Comparison of ENCODE assay signal across 8 cellular contexts in the genomic region with DNA sequence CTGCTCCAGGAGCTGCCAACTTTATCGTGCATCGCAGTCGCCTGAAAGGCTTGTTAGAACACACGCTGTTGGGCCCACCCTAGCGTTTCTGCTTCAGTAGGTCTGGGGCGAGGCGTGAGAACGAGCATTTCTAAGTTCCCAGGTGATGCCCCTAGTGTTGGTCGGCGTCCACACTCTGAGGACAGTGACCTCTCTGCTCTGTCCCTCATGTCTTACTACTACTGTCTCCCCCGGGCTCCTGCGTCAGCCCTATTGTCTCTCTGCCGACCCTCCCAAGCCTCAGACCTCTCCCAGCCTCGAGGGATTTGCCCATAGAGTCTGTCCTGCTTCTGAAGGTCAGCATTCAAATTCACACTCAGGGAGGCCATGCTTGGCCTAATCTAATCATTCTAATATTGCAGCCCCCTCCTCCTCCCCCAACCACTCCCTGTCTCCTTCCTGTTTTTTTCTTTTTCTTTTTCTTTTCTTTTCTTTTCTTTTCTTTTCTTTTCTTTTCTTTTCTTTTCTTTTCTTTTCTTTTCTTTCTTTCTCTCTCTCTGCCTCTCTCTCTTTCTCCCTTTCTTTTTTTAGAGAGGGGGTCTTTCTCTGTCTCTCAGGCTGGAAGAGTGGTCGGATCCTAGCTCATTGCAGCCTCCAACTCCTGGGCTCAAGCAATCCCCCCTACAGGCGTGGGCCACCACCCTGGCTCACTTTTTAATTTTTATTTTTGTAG. TPM values are rescaled to one million over a fixed set of nuclear protein-coding genes. Genes with fewer than 3 reads are reported as not detected.
A peak's percentile ranks its signal among the peaks of the same experiment; 100 is the strongest.
DNase-seq lines count a peak whose midpoint lies in the region; ATAC-seq and TF ChIP-seq lines count a peak whose summit lies in the region.

No MANE protein-coding gene starts in this region.

- DNase-seq in G401 (ENCODE audit: low spot score) (peak; percentile 60), Panc1 (ENCODE audit: low read depth, low spot score) (peak; percentile 33), colonic mucosa (no peak), medulla oblongata (ENCODE audit: extremely low spot score) (peak; percentile 34), tibial artery (no peak)
- DNase-seq in stimulated activated CD4-positive, alpha-beta T cell treated with anti-CD3 and anti-CD28 coated beads, Interleukin-4, amount 100 ng/mL, for 4 hours, result no peak

- no TSS peak for BruUV-seq in Panc1 (replicated peaks; lab: Mats Ljungman, UMichigan)

- intact Hi-C loops in Panc1 (cut with micrococcal nuclease; ENCODE audit: unreplicated experiment) (no loop called here), colonic mucosa (cut with DNase I) (no loop called here), tibial artery (cut with DNase I; ENCODE audit: low total_unique reads) (no loop called here)

- H3K27ac ChIP-seq in Panc1 (ENCODE audit: low read length) (peak overlapping the region; percentile 89), colonic mucosa (peak overlapping the region; percentile 92), tibial artery (peak overlapping the region; percentile 81 to 89)

- H3K9me3 ChIP-seq in Panc1 (ENCODE audit: control insufficient read depth, insufficient read depth, low read depth, low read length) (no peaks in the 10 kb centered on the region), colonic mucosa (no peaks in the 10 kb centered on the region), tibial artery (no peaks in the 10 kb centered on the region)

- POLR2A ChIA-PET in Panc1 (lab: Charles Lee), result no interaction called here

- no peak for TF ChIP-seq CTCF in Panc1 (IDR thresholded peaks at IDR 0.05)
- TF ChIP-seq CTCF in colonic mucosa (IDR thresholded peaks at IDR 0.05), result no peak
- no peak for TF ChIP-seq CTCF in tibial artery (IDR thresholded peaks at IDR 0.05)

- H3K27me3 ChIP-seq in Panc1 (ENCODE audit: control insufficient read depth, insufficient read depth, low read length) (no peaks in the 10 kb centered on the region), colonic mucosa (no peaks in the 10 kb centered on the region), tibial artery (no peaks in the 10 kb centered on the region)

- H3K9ac ChIP-seq in colonic mucosa (ENCODE audit: low read depth in 2 of 2, low read length in 2 of 2), result peak overlapping the region; percentile 79 to 95

- H3K4me1 ChIP-seq in Panc1 (ENCODE audit: control insufficient read depth, insufficient read depth, low read length) (peaks cover 12% of the 10 kb centered on the region), colonic mucosa (no peaks in the 10 kb centered on the region), tibial artery (peaks cover 0 to 16% (median 10%) of the 10 kb centered on the region in 4 donors)

- CTCF ChIA-PET in Panc1 (lab: Charles Lee), result interaction anchor here (0.5 kb wide), 1 partner anchor 64 kb away, joined by 5 read pairs; no protein-coding TSS in a partner anchor

- H3K36me3 ChIP-seq in Panc1 (ENCODE audit: control insufficient read depth, insufficient read depth, low read length), result no peaks in the 10 kb centered on the region
- no peaks in the 10 kb centered on the region for H3K36me3 ChIP-seq in colonic mucosa
- no peaks in the 10 kb centered on the region for H3K36me3 ChIP-seq in tibial artery

- ATAC-seq in GM19455 (IDR thresholded peaks at IDR 0.05; ENCODE audit: unreplicated experiment), result peak; percentile 51
- ATAC-seq in HG03460 (IDR thresholded peaks at IDR 0.05; ENCODE audit: unreplicated experiment), result peak; percentile 36
- ATAC-seq in Panc1, result peak; percentile 76

- in situ Hi-C loops in G401 (cut with HindIII; ENCODE audit: low sequenced_read_pairs), result no loop called here
- in situ Hi-C loops in Panc1 (cut with HindIII; ENCODE audit: low pct_unique_long_range_greater_than_20kb, low sequenced_read_pairs), result no loop called here

- H3K4me3 ChIP-seq in Panc1 (ENCODE audit: low read depth in 2 of 2, low read length in 2 of 2) (peak overlapping the region; percentile 87 to 88), colonic mucosa (peak overlapping the region; percentile 93), tibial artery (peak overlapping the region; percentile 79 to 93)

RNA-seq across cellular contexts. Expression of a gene that starts 0.9 kb away (rescaled TPM):
- total RNA-seq in G401 (2014; rRNA removed; shearing (Covaris generic)), result 140 and 156 TPM in 2 replicates
- total RNA-seq in Panc1 (2021; ENCODE audit: unreplicated experiment) (18.4 TPM), colonic mucosa (10 to 100 TPM; 17.3 to 19.1 TPM)
- 18.6 TPM for polyA plus RNA-seq in Panc1 (2012; ENCODE audit: insufficient read length)

Comparison
In these comparisons a context has a peak if more than half of its experiments do, and no peak if none do; other contexts are left out.
1. DNase-seq: peak in G401 (single experiment), Panc1 (single experiment) and medulla oblongata (single experiment); none in colonic mucosa (single experiment), tibial artery (0 of 2) and stimulated activated CD4-positive, alpha-beta T cell treated with anti-CD3 and anti-CD28 coated beads, Interleukin-4, amount 100 ng/mL, for 4 hours (0 of 2).
2. Peak in every context shown above with its lines, with median percentiles within 50 percentile points of each other: ATAC-seq, H3K27ac ChIP-seq and H3K4me3 ChIP-seq.